Comparison of ENCODE assay signal across 9 cellular contexts in the genomic region with DNA sequence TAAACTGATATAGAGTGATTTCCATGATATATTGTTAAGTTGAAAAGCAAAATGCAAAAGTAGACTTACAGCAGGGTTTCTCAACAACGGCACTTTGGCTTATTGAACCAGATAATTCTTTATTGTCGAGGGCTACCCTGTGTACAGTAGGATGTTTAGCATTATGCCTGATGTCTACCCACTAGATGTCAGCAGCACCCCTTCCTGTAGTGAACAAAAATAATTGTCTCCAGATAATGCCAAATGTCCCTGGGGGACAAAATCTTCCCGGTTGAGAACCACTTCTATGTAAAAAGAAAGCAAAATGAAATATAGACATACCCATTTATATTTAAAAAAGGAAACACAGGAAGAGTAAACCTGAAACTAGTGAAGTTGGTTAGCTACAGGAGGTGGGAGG. TPM values are rescaled to one million over a fixed set of nuclear protein-coding genes. Genes with fewer than 3 reads are reported as not detected.
DNase-seq lines count a peak whose midpoint lies in the region; ATAC-seq and TF ChIP-seq lines count a peak whose summit lies in the region.
"Had no signal": no experiment of that assay in that cellular context is flagged by ENCODE, and none has a peak within 500 bp of the region (broad histone marks: within the 10 kb centered on the region; RNA-seq: fewer than 3 reads in every experiment).

No MANE protein-coding gene starts in this region.

- H3K9me3 Mint-ChIP-seq in CD4-positive, alpha-beta memory T cell, result no peaks in the 10 kb centered on the region
- H3K9me3 Mint-ChIP-seq in osteocyte (ENCODE audit: unreplicated experiment) (no peaks in the 10 kb centered on the region), glutamatergic neuron (ENCODE audit: unreplicated experiment) (no peaks in the 10 kb centered on the region)

- intact Hi-C loops in CD4-positive, alpha-beta memory T cell (cut with micrococcal nuclease), result loop anchor here (1.0 kb wide), 4 partner anchors 33 to 520 kb away; no protein-coding TSS in a partner anchor

- TF ChIP-seq CTCF in osteocyte (IDR thresholded peaks at IDR 0.05) (peak; percentile 19), glutamatergic neuron (IDR thresholded peaks at IDR 0.05; ENCODE audit: partially characterized antibody, unreplicated experiment) (no peak)

- no peak overlapping the region for H3K4me3 ChIP-seq in CD4-positive, alpha-beta memory T cell (ENCODE audit: low read length in 2 of 2)
- H3K4me3 ChIP-seq: SJSA1 had no signal

- H3K4me1 ChIP-seq in CD4-positive, alpha-beta memory T cell (ENCODE audit: insufficient read depth, low read length), result no peaks in the 10 kb centered on the region
- H3K4me1 ChIP-seq: SJSA1 had no signal

- H3K27ac Mint-ChIP-seq in CD4-positive, alpha-beta memory T cell, result no peak overlapping the region
- H3K27ac Mint-ChIP-seq in osteocyte (ENCODE audit: unreplicated experiment) (no peak overlapping the region), glutamatergic neuron (ENCODE audit: unreplicated experiment) (no peak overlapping the region)

- POLR2A ChIA-PET in CD4-positive, alpha-beta memory T cell (lab: Charles Lee; ENCODE audit: partially characterized antibody), result interaction anchor here (1.4 kb wide), 1 partner anchor 32 kb away, joined by 6 read pairs; a partner anchor contains a TSS

- no peaks in the 10 kb centered on the region for H3K9me3 ChIP-seq in CD4-positive, alpha-beta memory T cell (ENCODE audit: control insufficient read depth in 1 of 2, low read length in 2 of 2)
- H3K9me3 ChIP-seq: SJSA1 had no signal

- DNase-seq in CD4-positive, alpha-beta memory T cell, result peak; percentile 36 to 50 (median 40)
- DNase-seq in activated CD8-positive, alpha-beta memory T cell treated with anti-CD3 and anti-CD28 coated beads, Interleukin-2, amount 50 U/mL, for 4 hours, result peak; percentile 19
- no peak for DNase-seq in osteocyte (ENCODE audit: extremely low spot score, unreplicated experiment)
- DNase-seq in NOMO-1 (lab: John Stamatoyannopoulos, UW; ENCODE audit: unreplicated experiment in 2 of 2), result no peak
- DNase-seq in glutamatergic neuron, result no peak
- no peak for DNase-seq in mesenteric fat pad (ENCODE audit: low spot score)

- peaks cover 24% of the 10 kb centered on the region for H3K36me3 ChIP-seq in CD4-positive, alpha-beta memory T cell (ENCODE audit: insufficient read depth, low read length)
- H3K36me3 ChIP-seq: SJSA1 had no signal

- H3K36me3 Mint-ChIP-seq in CD4-positive, alpha-beta memory T cell, result peaks cover 37 to 39% of the 10 kb centered on the region in 2 donors
- no peaks in the 10 kb centered on the region for H3K36me3 Mint-ChIP-seq in osteocyte (ENCODE audit: unreplicated experiment)
- H3K36me3 Mint-ChIP-seq in glutamatergic neuron (ENCODE audit: unreplicated experiment), result no peaks in the 10 kb centered on the region

- ATAC-seq in GM18867 (IDR thresholded peaks at IDR 0.05; ENCODE audit: unreplicated experiment) (peak; percentile 52), HG03432 (IDR thresholded peaks at IDR 0.05; ENCODE audit: unreplicated experiment) (peak; percentile 87)

- H3K4me1 Mint-ChIP-seq in CD4-positive, alpha-beta memory T cell, result peaks cover 4 to 7% (median 5%) of the 10 kb centered on the region in 4 donors
- H3K4me1 Mint-ChIP-seq in osteocyte (ENCODE audit: unreplicated experiment) (peaks cover 2% of the 10 kb centered on the region), glutamatergic neuron (ENCODE audit: low read depth, unreplicated experiment) (peaks cover 4% of the 10 kb centered on the region)

- no peaks in the 10 kb centered on the region for H3K27me3 Mint-ChIP-seq in CD4-positive, alpha-beta memory T cell
- H3K27me3 Mint-ChIP-seq in osteocyte (ENCODE audit: unreplicated experiment), result peaks cover 23% of the 10 kb centered on the region
- H3K27me3 Mint-ChIP-seq in glutamatergic neuron (ENCODE audit: unreplicated experiment), result no peaks in the 10 kb centered on the region

- no peak overlapping the region for H3K27ac ChIP-seq in CD4-positive, alpha-beta memory T cell (ENCODE audit: low read depth, low read length)
- H3K27ac ChIP-seq: SJSA1 had no signal

- H3K27me3 ChIP-seq in CD4-positive, alpha-beta memory T cell (ENCODE audit: insufficient read depth, low read length), result no peaks in the 10 kb centered on the region
- H3K27me3 ChIP-seq: SJSA1 had no signal

- H3K4me3 Mint-ChIP-seq in CD4-positive, alpha-beta memory T cell, result no peak overlapping the region
- H3K4me3 Mint-ChIP-seq in osteocyte (ENCODE audit: unreplicated experiment) (no peak overlapping the region), glutamatergic neuron (ENCODE audit: unreplicated experiment) (no peak overlapping the region)

- CTCF ChIA-PET in CD4-positive, alpha-beta memory T cell (lab: Charles Lee; ENCODE audit: partially characterized antibody), result interaction anchor here (0.7 to 6.0 kb wide), 12 partner anchors 10 to 520 kb away, joined by 3 to 44 read pairs (median 4); a partner anchor contains a TSS

RNA-seq across cellular contexts. Expression of a gene that starts 32.4 kb away (rescaled TPM):
- total RNA-seq in CD4-positive, alpha-beta memory T cell, result 10 to 100 TPM; 19.0 to 20.1 TPM
- 1 to 10 TPM; 8.2 to 8.5 TPM for polyA plus RNA-seq in CD4-positive, alpha-beta memory T cell
- total RNA-seq in osteocyte (not detected in 2 replicates), glutamatergic neuron (ENCODE audit: unreplicated experiment) (4.2 TPM), mesenteric fat pad (26.0 TPM)
- total RNA-seq: SJSA1 had no signal

Comparison
In these comparisons a context has a peak if more than half of its experiments do, and no peak if none do; other contexts are left out.
1. DNase-seq: peak in CD4-positive, alpha-beta memory T cell (5 of 5) and activated CD8-positive, alpha-beta memory T cell treated with anti-CD3 and anti-CD28 coated beads, Interleukin-2, amount 50 U/mL, for 4 hours (single experiment); none in osteocyte (single experiment), NOMO-1 (0 of 2), glutamatergic neuron (single experiment) and mesenteric fat pad (single experiment).